Comparison of ENCODE assay signal across 1 cellular context in the genomic region with DNA sequence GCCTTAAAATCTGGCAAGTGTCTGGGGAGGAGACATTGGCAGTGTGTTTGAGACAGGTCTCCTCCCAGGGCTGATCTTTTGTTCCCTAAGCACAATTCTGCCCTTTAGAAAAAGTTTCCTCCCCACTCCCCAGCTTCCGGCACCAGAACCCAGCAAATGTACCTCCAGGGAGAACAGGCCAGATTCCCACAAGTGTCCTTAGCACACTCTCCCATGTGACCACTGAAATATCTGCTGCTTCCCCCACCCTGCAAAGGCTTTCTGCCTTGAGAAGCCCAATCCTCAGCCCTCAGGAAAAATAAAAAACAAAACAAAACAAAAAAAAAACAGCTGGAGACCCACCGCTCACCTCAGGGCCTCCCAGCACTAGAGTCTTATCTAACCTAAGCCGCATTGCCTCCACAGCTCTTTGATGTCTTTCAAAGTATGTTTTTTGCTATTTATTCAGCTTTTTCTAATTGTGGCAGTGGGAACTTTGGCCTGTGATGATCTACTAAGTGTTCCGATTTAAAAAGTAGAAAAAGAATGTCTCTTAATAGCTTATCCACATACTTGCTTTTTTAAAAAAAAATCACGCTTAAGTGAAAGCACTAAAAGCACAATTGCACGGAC.
A peak's percentile ranks its signal among the peaks of the same experiment; 100 is the strongest.
TF ChIP-seq lines count a peak whose summit lies in the region.

No MANE protein-coding gene starts in this region.

TF ChIP-seq in HepG2, 621 proteins besides CTCF, POLR2A, EP300 and RAD21 (continues in another document):
- TF ChIP-seq ZFX (CRISPR knock-in tag; IDR thresholded peaks at IDR 0.05; ENCODE audit: low read depth) (0 out of 2 replicates have a peak, but pooled peaks have one; percentile 22), NCOA1 (CRISPR knock-in tag; IDR thresholded peaks at IDR 0.05) (0 out of 2 replicates have a peak, but pooled peaks have one; percentile 57), NFYB (CRISPR knock-in tag; IDR thresholded peaks at IDR 0.05) (no peak), RORA (CRISPR knock-in tag; IDR thresholded peaks at IDR 0.05) (0 out of 2 replicates have a peak, but pooled peaks have one; percentile 37), SAP130 (CRISPR knock-in tag; IDR thresholded peaks at IDR 0.05; ENCODE audit: low read depth) (0 out of 2 replicates have a peak, but pooled peaks have one; percentile 9), PAX8 (CRISPR knock-in tag; IDR thresholded peaks at IDR 0.05; ENCODE audit: borderline replicate concordance) (no peak), POLR2AphosphoS5 (IDR thresholded peaks at IDR 0.05; ENCODE audit: low read depth, low read length) (no peak), NONO (IDR thresholded peaks at IDR 0.05) (no peak), NONO (CRISPR knock-in tag; conservative IDR thresholded peaks at IDR 0.05) (no peak), WIZ (CRISPR knock-in tag; IDR thresholded peaks at IDR 0.05) (no peak), CC2D1A (CRISPR knock-in tag; IDR thresholded peaks at IDR 0.05) (no peak), GATAD2A (CRISPR knock-in tag; IDR thresholded peaks at IDR 0.05) (0 out of 2 replicates have a peak, but pooled peaks have one; percentile 16), CREB1 (IDR thresholded peaks at IDR 0.05) (no peak), CREB1 (CRISPR knock-in tag; IDR thresholded peaks at IDR 0.05) (no peak), ZNF124 (CRISPR knock-in tag; IDR thresholded peaks at IDR 0.05) (no peak), NFYC (CRISPR knock-in tag; IDR thresholded peaks at IDR 0.05) (no peak), U2AF2 (IDR thresholded peaks at IDR 0.05; ENCODE audit: low read depth, low read length) (no peak), TCF7L2 (IDR thresholded peaks at IDR 0.05; ENCODE audit: low read depth, low read length) (no peak), LCORL (IDR thresholded peaks at IDR 0.05) (no peak), LCORL (CRISPR knock-in tag; IDR thresholded peaks at IDR 0.05) (peak; percentile 34; the same call in 1 of the 2 replicates), GABPA (IDR thresholded peaks at IDR 0.05; ENCODE audit: low read depth, low read length) (no peak), GABPA (CRISPR knock-in tag; IDR thresholded peaks at IDR 0.05; ENCODE audit: low read depth) (0 out of 2 replicates have a peak, but pooled peaks have one; percentile 25), ELF4 (CRISPR knock-in tag; IDR thresholded peaks at IDR 0.05; ENCODE audit: borderline replicate concordance) (no peak), ZNF766 (CRISPR knock-in tag; IDR thresholded peaks at IDR 0.05; ENCODE audit: borderline replicate concordance) (no peak), SPEN (CRISPR knock-in tag; IDR thresholded peaks at IDR 0.05; ENCODE audit: low read depth) (no peak), TCF7 (IDR thresholded peaks at IDR 0.05; ENCODE audit: low read depth) (peak; percentile 56; the same call in 1 of the 2 replicates), ZBTB7B (CRISPR knock-in tag; IDR thresholded peaks at IDR 0.05) (no peak), SOX5 (CRISPR knock-in tag; IDR thresholded peaks at IDR 0.05; ENCODE audit: borderline replicate concordance) (peak; percentile 40; the same call in 1 of the 2 replicates), RELA (CRISPR knock-in tag; IDR thresholded peaks at IDR 0.05) (no peak), JUNB (CRISPR knock-in tag; IDR thresholded peaks at IDR 0.05; ENCODE audit: borderline replicate concordance) (no peak), ZNF629 (CRISPR knock-in tag; conservative IDR thresholded peaks at IDR 0.05) (no peak), ZNF230 (CRISPR knock-in tag; IDR thresholded peaks at IDR 0.05) (no peak), ZNF33B (CRISPR knock-in tag; IDR thresholded peaks at IDR 0.05) (no peak), ETV5 (CRISPR knock-in tag; IDR thresholded peaks at IDR 0.05; ENCODE audit: borderline replicate concordance) (no peak; the same call in 1 of the 2 replicates), BRD4 (CRISPR knock-in tag; IDR thresholded peaks at IDR 0.05) (no peak), IKZF1 (IDR thresholded peaks at IDR 0.05) (no peak)
- TF ChIP-seq, protein P1, sequence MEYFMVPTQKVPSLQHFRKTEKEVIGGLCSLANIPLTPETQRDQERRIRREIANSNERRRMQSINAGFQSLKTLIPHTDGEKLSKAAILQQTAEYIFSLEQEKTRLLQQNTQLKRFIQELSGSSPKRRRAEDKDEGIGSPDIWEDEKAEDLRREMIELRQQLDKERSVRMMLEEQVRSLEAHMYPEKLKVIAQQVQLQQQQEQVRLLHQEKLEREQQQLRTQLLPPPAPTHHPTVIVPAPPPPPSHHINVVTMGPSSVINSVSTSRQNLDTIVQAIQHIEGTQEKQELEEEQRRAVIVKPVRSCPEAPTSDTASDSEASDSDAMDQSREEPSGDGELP (IDR thresholded peaks at IDR 0.05; ENCODE audit: borderline replicate concordance, low read depth): 0 out of 2 replicates have a peak, but pooled peaks have one; percentile 15
- TF ChIP-seq, protein P2, sequence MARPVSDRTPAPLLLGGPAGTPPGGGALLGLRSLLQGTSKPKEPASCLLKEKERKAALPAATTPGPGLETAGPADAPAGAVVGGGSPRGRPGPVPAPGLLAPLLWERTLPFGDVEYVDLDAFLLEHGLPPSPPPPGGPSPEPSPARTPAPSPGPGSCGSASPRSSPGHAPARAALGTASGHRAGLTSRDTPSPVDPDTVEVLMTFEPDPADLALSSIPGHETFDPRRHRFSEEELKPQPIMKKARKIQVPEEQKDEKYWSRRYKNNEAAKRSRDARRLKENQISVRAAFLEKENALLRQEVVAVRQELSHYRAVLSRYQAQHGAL (CRISPR knock-in tag; IDR thresholded peaks at IDR 0.05; ENCODE audit: not compliant biosample characterization): no peak
- TF ChIP-seq, protein P3, sequence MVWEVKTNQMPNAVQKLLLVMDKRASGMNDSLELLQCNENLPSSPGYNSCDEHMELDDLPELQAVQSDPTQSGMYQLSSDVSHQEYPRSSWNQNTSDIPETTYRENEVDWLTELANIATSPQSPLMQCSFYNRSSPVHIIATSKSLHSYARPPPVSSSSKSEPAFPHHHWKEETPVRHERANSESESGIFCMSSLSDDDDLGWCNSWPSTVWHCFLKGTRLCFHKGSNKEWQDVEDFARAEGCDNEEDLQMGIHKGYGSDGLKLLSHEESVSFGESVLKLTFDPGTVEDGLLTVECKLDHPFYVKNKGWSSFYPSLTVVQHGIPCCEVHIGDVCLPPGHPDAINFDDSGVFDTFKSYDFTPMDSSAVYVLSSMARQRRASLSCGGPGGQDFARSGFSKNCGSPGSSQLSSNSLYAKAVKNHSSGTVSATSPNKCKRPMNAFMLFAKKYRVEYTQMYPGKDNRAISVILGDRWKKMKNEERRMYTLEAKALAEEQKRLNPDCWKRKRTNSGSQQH (CRISPR knock-in tag; IDR thresholded peaks at IDR 0.05; ENCODE audit: low read depth): no peak
- TF ChIP-seq, protein P4, sequence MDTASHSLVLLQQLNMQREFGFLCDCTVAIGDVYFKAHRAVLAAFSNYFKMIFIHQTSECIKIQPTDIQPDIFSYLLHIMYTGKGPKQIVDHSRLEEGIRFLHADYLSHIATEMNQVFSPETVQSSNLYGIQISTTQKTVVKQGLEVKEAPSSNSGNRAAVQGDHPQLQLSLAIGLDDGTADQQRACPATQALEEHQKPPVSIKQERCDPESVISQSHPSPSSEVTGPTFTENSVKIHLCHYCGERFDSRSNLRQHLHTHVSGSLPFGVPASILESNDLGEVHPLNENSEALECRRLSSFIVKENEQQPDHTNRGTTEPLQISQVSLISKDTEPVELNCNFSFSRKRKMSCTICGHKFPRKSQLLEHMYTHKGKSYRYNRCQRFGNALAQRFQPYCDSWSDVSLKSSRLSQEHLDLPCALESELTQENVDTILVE (CRISPR knock-in tag; IDR thresholded peaks at IDR 0.05): no peak
- TF ChIP-seq, protein P5, sequence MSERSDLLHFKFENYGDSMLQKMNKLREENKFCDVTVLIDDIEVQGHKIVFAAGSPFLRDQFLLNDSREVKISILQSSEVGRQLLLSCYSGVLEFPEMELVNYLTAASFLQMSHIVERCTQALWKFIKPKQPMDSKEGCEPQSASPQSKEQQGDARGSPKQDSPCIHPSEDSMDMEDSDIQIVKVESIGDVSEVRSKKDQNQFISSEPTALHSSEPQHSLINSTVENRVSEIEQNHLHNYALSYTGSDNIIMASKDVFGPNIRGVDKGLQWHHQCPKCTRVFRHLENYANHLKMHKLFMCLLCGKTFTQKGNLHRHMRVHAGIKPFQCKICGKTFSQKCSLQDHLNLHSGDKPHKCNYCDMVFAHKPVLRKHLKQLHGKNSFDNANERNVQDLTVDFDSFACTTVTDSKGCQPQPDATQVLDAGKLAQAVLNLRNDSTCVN (CRISPR knock-in tag; IDR thresholded peaks at IDR 0.05; ENCODE audit: borderline replicate concordance): no peak
- TF ChIP-seq, protein P6, sequence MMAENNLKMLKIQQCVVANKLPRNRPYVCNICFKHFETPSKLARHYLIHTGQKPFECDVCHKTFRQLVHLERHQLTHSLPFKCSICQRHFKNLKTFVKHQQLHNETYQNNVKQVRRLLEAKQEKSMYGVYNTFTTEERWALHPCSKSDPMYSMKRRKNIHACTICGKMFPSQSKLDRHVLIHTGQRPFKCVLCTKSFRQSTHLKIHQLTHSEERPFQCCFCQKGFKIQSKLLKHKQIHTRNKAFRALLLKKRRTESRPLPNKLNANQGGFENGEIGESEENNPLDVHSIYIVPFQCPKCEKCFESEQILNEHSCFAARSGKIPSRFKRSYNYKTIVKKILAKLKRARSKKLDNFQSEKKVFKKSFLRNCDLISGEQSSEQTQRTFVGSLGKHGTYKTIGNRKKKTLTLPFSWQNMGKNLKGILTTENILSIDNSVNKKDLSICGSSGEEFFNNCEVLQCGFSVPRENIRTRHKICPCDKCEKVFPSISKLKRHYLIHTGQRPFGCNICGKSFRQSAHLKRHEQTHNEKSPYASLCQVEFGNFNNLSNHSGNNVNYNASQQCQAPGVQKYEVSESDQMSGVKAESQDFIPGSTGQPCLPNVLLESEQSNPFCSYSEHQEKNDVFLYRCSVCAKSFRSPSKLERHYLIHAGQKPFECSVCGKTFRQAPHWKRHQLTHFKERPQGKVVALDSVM (CRISPR knock-in tag; IDR thresholded peaks at IDR 0.05): 0 out of 2 replicates have a peak, but pooled peaks have one; percentile 10
- TF ChIP-seq, protein P7, sequence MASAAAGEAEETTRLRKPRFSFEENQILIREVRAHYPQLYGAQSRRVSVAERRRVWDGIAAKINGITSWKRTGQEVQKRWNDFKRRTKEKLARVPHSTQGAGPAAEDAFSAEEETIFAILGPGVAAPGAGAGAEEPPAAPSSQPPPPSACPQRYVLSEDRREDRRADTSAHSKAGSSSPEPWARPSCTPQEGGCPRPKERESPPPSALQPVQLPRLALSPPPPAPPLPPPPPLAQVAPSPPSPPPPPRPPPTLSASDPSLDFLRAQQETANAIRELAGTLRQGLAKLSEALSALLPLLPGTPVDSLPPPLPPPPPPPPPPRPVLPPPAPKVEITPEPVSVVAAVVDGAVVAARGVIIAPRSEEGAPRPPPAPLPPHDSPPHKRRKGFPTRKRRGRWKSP (CRISPR knock-in tag; IDR thresholded peaks at IDR 0.05): 0 out of 2 replicates have a peak, but pooled peaks have one; percentile 11
- TF ChIP-seq, protein P8, sequence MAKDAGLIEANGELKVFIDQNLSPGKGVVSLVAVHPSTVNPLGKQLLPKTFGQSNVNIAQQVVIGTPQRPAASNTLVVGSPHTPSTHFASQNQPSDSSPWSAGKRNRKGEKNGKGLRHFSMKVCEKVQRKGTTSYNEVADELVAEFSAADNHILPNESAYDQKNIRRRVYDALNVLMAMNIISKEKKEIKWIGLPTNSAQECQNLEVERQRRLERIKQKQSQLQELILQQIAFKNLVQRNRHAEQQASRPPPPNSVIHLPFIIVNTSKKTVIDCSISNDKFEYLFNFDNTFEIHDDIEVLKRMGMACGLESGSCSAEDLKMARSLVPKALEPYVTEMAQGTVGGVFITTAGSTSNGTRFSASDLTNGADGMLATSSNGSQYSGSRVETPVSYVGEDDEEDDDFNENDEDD (CRISPR knock-in tag; IDR thresholded peaks at IDR 0.05; ENCODE audit: borderline replicate concordance): no peak
- TF ChIP-seq, protein P9, sequence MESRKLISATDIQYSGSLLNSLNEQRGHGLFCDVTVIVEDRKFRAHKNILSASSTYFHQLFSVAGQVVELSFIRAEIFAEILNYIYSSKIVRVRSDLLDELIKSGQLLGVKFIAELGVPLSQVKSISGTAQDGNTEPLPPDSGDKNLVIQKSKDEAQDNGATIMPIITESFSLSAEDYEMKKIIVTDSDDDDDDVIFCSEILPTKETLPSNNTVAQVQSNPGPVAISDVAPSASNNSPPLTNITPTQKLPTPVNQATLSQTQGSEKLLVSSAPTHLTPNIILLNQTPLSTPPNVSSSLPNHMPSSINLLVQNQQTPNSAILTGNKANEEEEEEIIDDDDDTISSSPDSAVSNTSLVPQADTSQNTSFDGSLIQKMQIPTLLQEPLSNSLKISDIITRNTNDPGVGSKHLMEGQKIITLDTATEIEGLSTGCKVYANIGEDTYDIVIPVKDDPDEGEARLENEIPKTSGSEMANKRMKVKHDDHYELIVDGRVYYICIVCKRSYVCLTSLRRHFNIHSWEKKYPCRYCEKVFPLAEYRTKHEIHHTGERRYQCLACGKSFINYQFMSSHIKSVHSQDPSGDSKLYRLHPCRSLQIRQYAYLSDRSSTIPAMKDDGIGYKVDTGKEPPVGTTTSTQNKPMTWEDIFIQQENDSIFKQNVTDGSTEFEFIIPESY (CRISPR knock-in tag; IDR thresholded peaks at IDR 0.05): no peak
- TF ChIP-seq, protein P10, sequence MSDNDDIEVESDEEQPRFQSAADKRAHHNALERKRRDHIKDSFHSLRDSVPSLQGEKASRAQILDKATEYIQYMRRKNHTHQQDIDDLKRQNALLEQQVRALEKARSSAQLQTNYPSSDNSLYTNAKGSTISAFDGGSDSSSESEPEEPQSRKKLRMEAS (IDR thresholded peaks at IDR 0.05): 0 out of 2 replicates have a peak, but pooled peaks have one; percentile 9
- TF ChIP-seq, protein P11, sequence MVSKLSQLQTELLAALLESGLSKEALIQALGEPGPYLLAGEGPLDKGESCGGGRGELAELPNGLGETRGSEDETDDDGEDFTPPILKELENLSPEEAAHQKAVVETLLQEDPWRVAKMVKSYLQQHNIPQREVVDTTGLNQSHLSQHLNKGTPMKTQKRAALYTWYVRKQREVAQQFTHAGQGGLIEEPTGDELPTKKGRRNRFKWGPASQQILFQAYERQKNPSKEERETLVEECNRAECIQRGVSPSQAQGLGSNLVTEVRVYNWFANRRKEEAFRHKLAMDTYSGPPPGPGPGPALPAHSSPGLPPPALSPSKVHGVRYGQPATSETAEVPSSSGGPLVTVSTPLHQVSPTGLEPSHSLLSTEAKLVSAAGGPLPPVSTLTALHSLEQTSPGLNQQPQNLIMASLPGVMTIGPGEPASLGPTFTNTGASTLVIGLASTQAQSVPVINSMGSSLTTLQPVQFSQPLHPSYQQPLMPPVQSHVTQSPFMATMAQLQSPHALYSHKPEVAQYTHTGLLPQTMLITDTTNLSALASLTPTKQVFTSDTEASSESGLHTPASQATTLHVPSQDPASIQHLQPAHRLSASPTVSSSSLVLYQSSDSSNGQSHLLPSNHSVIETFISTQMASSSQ (IDR thresholded peaks at IDR 0.05; ENCODE audit: low read depth): no peak
- TF ChIP-seq, protein P11 (CRISPR knock-in tag; IDR thresholded peaks at IDR 0.05; ENCODE audit: borderline replicate concordance): no peak
